28 cellular contexts compared by ENCODE assay signal in the genomic region with DNA sequence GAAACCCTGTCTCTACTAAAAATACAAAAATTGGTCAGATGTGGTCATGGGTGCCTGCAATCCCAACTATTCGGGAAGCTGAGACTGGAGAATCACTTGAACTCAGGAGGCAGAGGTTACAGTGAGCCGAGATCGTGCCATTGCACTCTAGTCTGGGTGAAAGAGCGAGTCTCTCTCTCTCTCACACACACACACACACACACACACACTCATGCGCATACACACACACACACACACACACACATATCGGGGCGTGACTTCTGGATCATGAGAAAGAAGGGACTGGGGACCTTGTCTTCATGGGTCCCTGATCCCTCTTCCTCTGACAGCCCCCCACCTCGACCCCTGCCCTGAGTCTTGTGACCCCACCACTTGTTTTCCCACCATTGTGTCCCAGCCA. TPM values are rescaled to one million over a fixed set of nuclear protein-coding genes. Genes with fewer than 3 reads are reported as not detected.
"Had no signal": no experiment of that assay in that cellular context is flagged by ENCODE, and none has a peak within 500 bp of the region (broad histone marks: within the 10 kb centered on the region; RNA-seq: fewer than 3 reads in every experiment).

No MANE protein-coding gene starts in this region.

- H3K27ac Mint-ChIP-seq: dendritic cell treated with granulocyte-macrophage colony-stimulating factor and Interleukin-4, amounts not matched to agents 40 ng/mL and 50 ng/mL, for 4 days; effector memory CD8-positive, alpha-beta T cell; endodermal cell; mesothelial cell of epicardium had no signal

- H3K36me3 ChIP-seq: colonic mucosa, esophagus squamous epithelium, gastrocnemius medialis, heart left ventricle, left lung, lower lobe of right lung had no signal

- H3K4me1 ChIP-seq: colonic mucosa had no signal

- ATAC-seq: effector memory CD8-positive, alpha-beta T cell; esophagus mucosa; gastrocnemius medialis; heart left ventricle; left cardiac atrium; left lung; left ventricle myocardium superior; lower lobe of right lung; mucosa of descending colon had no signal

- DNase-seq: colonic mucosa; cortex of kidney; effector CD8-positive, alpha-beta T cell; effector memory CD8-positive, alpha-beta T cell; endodermal cell; erythroblast; esophagus squamous epithelium; foreskin fibroblast; foreskin melanocyte; gastrocnemius medialis; glutamatergic neuron; heart left ventricle; hypothalamus; left cardiac atrium; left lung; left ventricle myocardium superior; lower lobe of right lung; mesenchymal stem cell; mucosa of descending colon; naive B cell had no signal

- H3K9me3 ChIP-seq: colonic mucosa, esophagus squamous epithelium, gastrocnemius medialis, heart left ventricle, left lung, lower lobe of right lung, mucosa of descending colon had no signal

- H3K4me3 ChIP-seq: colonic mucosa, esophagus squamous epithelium, gastrocnemius medialis, heart left ventricle, hepatocyte, left lung, lower lobe of right lung, mucosa of descending colon had no signal

- H3K36me3 Mint-ChIP-seq: mesothelial cell of epicardium, naive B cell had no signal

- H3K9me3 Mint-ChIP-seq: dendritic cell treated with granulocyte-macrophage colony-stimulating factor and Interleukin-4, amounts not matched to agents 40 ng/mL and 50 ng/mL, for 4 days; effector memory CD8-positive, alpha-beta T cell; endodermal cell; mesothelial cell of epicardium had no signal

- H3K27ac ChIP-seq: colonic mucosa, epithelial cell of prostate, esophagus squamous epithelium, gastrocnemius medialis, heart left ventricle, hepatocyte, left lung, lower lobe of right lung had no signal

- H3K4me3 Mint-ChIP-seq: dendritic cell treated with granulocyte-macrophage colony-stimulating factor and Interleukin-4, amounts not matched to agents 40 ng/mL and 50 ng/mL, for 4 days; effector memory CD8-positive, alpha-beta T cell; endodermal cell; mesothelial cell of epicardium had no signal

RNA-seq across cellular contexts. Expression of gene SYNE4, which starts 25.4 kb away (rescaled TPM):
- total RNA-seq: glomerular endothelial cell, mesenteric fat pad, myocyte had no signal
